25 cellular contexts compared by ENCODE assay signal in the genomic region with DNA sequence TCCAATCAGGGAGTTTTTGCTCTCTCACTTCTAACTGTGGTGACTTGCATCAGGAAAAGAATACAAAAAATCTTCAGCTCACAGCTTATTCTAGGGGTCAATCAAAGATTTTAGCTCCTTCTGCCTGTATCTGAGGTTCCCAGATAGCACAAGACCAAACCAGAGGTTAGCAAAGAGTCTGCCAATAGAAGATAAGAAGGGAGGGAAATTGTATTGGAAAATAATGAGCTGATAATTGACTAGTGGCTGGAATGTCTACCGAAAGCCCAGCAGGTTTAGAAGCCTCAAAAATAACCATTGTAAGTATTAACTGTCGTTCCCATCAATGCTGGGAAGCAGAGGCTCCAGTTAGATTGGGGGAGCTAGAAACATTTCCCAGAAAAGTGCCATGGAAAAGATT. TPM values are rescaled to one million over a fixed set of nuclear protein-coding genes. Genes with fewer than 3 reads are reported as not detected.
DNase-seq lines count a peak whose midpoint lies in the region; ATAC-seq, FAIRE-seq and TF ChIP-seq lines count a peak whose summit lies in the region.
"Had no signal": no experiment of that assay in that cellular context is flagged by ENCODE, and none has a peak within 500 bp of the region (broad histone marks: within the 10 kb centered on the region; RNA-seq: fewer than 3 reads in every experiment).

No MANE protein-coding gene starts in this region.

- H3K4me1 Mint-ChIP-seq in GM23338 (peaks cover 34% of the 10 kb centered on the region), astrocyte (ENCODE audit: low read depth, unreplicated experiment) (peaks cover 12% of the 10 kb centered on the region)

- TF ChIP-seq CTCF in GM23338 (conservative IDR thresholded peaks at IDR 0.05; ENCODE audit: low read depth in 2 of 2) (peak in 1 of 2 experiments; percentile 20; a peak in 1 of 4 replicates), IMR-90 (conservative IDR thresholded peaks at IDR 0.05; ENCODE audit: low read depth, low read length) (no peak), astrocyte (IDR thresholded peaks at IDR 0.05; ENCODE audit: insufficient read depth, low read depth, low read length) (no peak)

- intact Hi-C loops in IMR-90 (cut with micrococcal nuclease), result no loop called here

- H3K27ac ChIP-seq in GM23338 (ENCODE audit: low read depth) (peak overlapping the region; percentile 84), IMR-90 (ENCODE audit: insufficient read depth, low read length) (no peak overlapping the region), astrocyte (ENCODE audit: low read depth, low read length) (no peak overlapping the region), iPS-20b (ENCODE audit: low read length) (no peak overlapping the region), trophoblast cell (ENCODE audit: low read depth, low read length) (no peak overlapping the region)
- H3K27ac ChIP-seq: Peyer's patch had no signal

- H2AFZ ChIP-seq in GM23338, result no peak overlapping the region
- no peak overlapping the region for H2AFZ ChIP-seq in IMR-90 (replicated peaks; ENCODE audit: low read length, poor library complexity)
- H2AFZ ChIP-seq in astrocyte (ENCODE audit: low read depth, low read length), result no peak overlapping the region
- H2AFZ ChIP-seq in trophoblast cell (ENCODE audit: insufficient read depth, low read length, poor library complexity), result no peak overlapping the region

- in situ Hi-C loops in IMR-90 (cut with MboI; ENCODE audit: low sequenced_read_pairs), result no loop called here

- H3K4me3 ChIP-seq in GM23338, result 0 out of 2 replicates have a peak overlapping the region, but pooled peaks have one; percentile 6
- no peak overlapping the region for H3K4me3 ChIP-seq in IMR-90 (ENCODE audit: insufficient read depth, low read depth, low read length)
- no peak overlapping the region for H3K4me3 ChIP-seq in astrocyte (ENCODE audit: insufficient read depth, low read depth, low read length)
- H3K4me3 ChIP-seq in iPS-20b (ENCODE audit: low read length), result peak overlapping the region; percentile 37
- H3K4me3 ChIP-seq in trophoblast cell (ENCODE audit: low read depth, low read length), result no peak overlapping the region
- H3K4me3 ChIP-seq: Peyer's patch had no signal

- H3F3A ChIP-seq in GM23338 (replicated peaks; ENCODE audit: low read depth), result no peaks in the 10 kb centered on the region

- H2BK20ac ChIP-seq in IMR-90 (ENCODE audit: low read depth, low read length), result no peak overlapping the region

- H3K36me3 ChIP-seq in GM23338 (ENCODE audit: insufficient read depth) (no peaks in the 10 kb centered on the region), IMR-90 (ENCODE audit: control insufficient read depth, insufficient read depth, low read length) (no peaks in the 10 kb centered on the region; the same call in 1 of the 2 replicates), astrocyte (ENCODE audit: insufficient read depth, low read length) (no peaks in the 10 kb centered on the region), iPS-20b (ENCODE audit: insufficient read depth, low read depth, low read length) (no peaks in the 10 kb centered on the region), trophoblast cell (ENCODE audit: control insufficient read depth in 1 of 2, insufficient read depth in 2 of 2, low read length in 2 of 2) (no peaks in the 10 kb centered on the region)
- H3K36me3 ChIP-seq: Peyer's patch had no signal

- H3K27me3 Mint-ChIP-seq in GM23338 (ENCODE audit: insufficient read depth, low read depth, poor library complexity) (peaks cover 2% of the 10 kb centered on the region), astrocyte (ENCODE audit: low read depth, unreplicated experiment) (no peaks in the 10 kb centered on the region)

- no peak overlapping the region; the same call in 1 of the 2 replicates for H3K27ac Mint-ChIP-seq in GM23338
- no peak overlapping the region for H3K27ac Mint-ChIP-seq in astrocyte (ENCODE audit: unreplicated experiment)

- H4K20me1 ChIP-seq in GM23338 (replicated peaks; ENCODE audit: insufficient read depth) (no peaks in the 10 kb centered on the region), IMR-90 (ENCODE audit: insufficient read depth, low read length) (no peaks in the 10 kb centered on the region), astrocyte (ENCODE audit: insufficient read depth, low read length) (peaks cover 8% of the 10 kb centered on the region)

- no peak overlapping the region for H2AK9ac ChIP-seq in IMR-90 (replicated peaks; ENCODE audit: low read depth, low read length, poor library complexity)

- H4K91ac ChIP-seq in IMR-90 (ENCODE audit: insufficient read depth, low read depth, low read length) (no peak overlapping the region), trophoblast cell (ENCODE audit: low read depth, low read length) (no peak overlapping the region)

- H3K4me1 ChIP-seq in GM23338 (ENCODE audit: insufficient read depth) (peaks cover 23% of the 10 kb centered on the region), IMR-90 (ENCODE audit: control insufficient read depth, insufficient read depth, low read length) (peaks cover 8% of the 10 kb centered on the region), astrocyte (ENCODE audit: insufficient read depth, low read length) (peaks cover 15% of the 10 kb centered on the region), iPS-20b (ENCODE audit: insufficient read depth, low read length) (peaks cover 20% of the 10 kb centered on the region; the same call in 1 of the 2 replicates), trophoblast cell (ENCODE audit: control insufficient read depth in 1 of 2, insufficient read depth in 2 of 2, low read length in 2 of 2) (peaks cover 0 to 1% of the 10 kb centered on the region in 2 experiments)
- H3K4me1 ChIP-seq: Peyer's patch had no signal

- no peak for DNase-seq in GM23338 (ENCODE audit: low spot score)
- DNase-seq in IMR-90, result no peak
- DNase-seq in astrocyte (ENCODE audit: low read depth), result no peak
- no peak for DNase-seq in trophoblast cell
- no peak for DNase-seq in midbrain (lab: John Stamatoyannopoulos, UW)
- no peak for DNase-seq in stimulated activated naive CD4-positive, alpha-beta T cell (lab: John Stamatoyannopoulos, UW)
- DNase-seq: 8988T, ACHN, Calu3, DMS79 treated with DMSO at 0.1 percent for 48 hours, GF-D8, KBM-7, MM.1S, NCI-H2029 treated with DMSO at 0.1 percent for 48 hours, NCI-H446 treated with DMSO at 0.1 percent for 48 hours, NCI-H526 treated with DMSO at 0.1 percent for 48 hours, Peyer's patch, SHP77 treated with DMSO at 0.1 percent for 48 hours, SK-N-SH, SW 1271 had no signal

- H3K4me3 Mint-ChIP-seq in GM23338 (no peak overlapping the region), astrocyte (ENCODE audit: unreplicated experiment) (no peak overlapping the region)

- dilution Hi-C loops in IMR-90 (cut with HindIII; ENCODE audit: low sequenced_read_pairs, unreplicated experiment), result no loop called here

- TF ChIP-seq RAD21 in IMR-90 (IDR thresholded peaks at IDR 0.05; ENCODE audit: low read length), result no peak

- peak overlapping the region; percentile 41; the same call in 1 of the 2 replicates for H4K5ac ChIP-seq in IMR-90 (ENCODE audit: low read depth, low read length)

- H3K14ac ChIP-seq in IMR-90 (replicated peaks; ENCODE audit: low read depth, low read length), result peak overlapping the region; percentile 5; the same call in 1 of the 2 replicates
- H3K14ac ChIP-seq in trophoblast cell (ENCODE audit: low read length), result no peak overlapping the region

- H3K9ac ChIP-seq in IMR-90 (ENCODE audit: low read depth, low read length), result peak overlapping the region; percentile 40; the same call in 1 of the 2 replicates
- no peak overlapping the region for H3K9ac ChIP-seq in astrocyte (ENCODE audit: low read length)
- H3K9ac ChIP-seq in iPS-20b (ENCODE audit: low read depth, low read length), result peak overlapping the region; percentile 35; the same call in 1 of the 2 replicates
- no peak overlapping the region for H3K9ac ChIP-seq in trophoblast cell (ENCODE audit: low read length)
- H3K9ac ChIP-seq: SK-N-SH had no signal

- H3K9me3 Mint-ChIP-seq in GM23338 (peaks cover 27% of the 10 kb centered on the region), astrocyte (ENCODE audit: unreplicated experiment) (no peaks in the 10 kb centered on the region)

- no peak for TF ChIP-seq POLR2A in IMR-90 (IDR thresholded peaks at IDR 0.05; ENCODE audit: low read depth, low read length)

- CTCF ChIA-PET in IMR-90 (lab: Yijun Ruan, JAX), result interaction anchor here (1.3 kb wide), 1 partner anchor 19 kb away, joined by 3 read pairs; no protein-coding TSS in a partner anchor

- WGBS in IMR-90 (ENCODE audit: extremely low coverage in 2 of 2, insufficient read length in 1 of 2), 2 experiments, result 78% methylated on average over 1 of the region's 2 CpGs; no CpG with 5 or more reads in 1 of the 2 experiments
- WGBS in trophoblast cell (ENCODE audit: extremely low coverage, insufficient coverage, insufficient read length), result no CpG with 5 or more reads among the region's 2 CpGs

- no peak overlapping the region for H4K12ac ChIP-seq in trophoblast cell (ENCODE audit: low read depth, low read length)

- peak overlapping the region in 1 of 2 experiments; percentile 16; a peak in 1 of 4 replicates for H4K8ac ChIP-seq in IMR-90 (ENCODE audit: low read depth in 2 of 2, low read length in 2 of 2)
- no peak overlapping the region for H4K8ac ChIP-seq in trophoblast cell (ENCODE audit: low read depth, low read length)

- BruUV-seq in IMR-90 (replicated peaks; lab: Mats Ljungman, UMichigan), result no TSS peak

- H3K27me3 ChIP-seq in GM23338 (ENCODE audit: insufficient read depth) (no peaks in the 10 kb centered on the region), IMR-90 (ENCODE audit: control insufficient read depth, insufficient read depth, low read length) (no peaks in the 10 kb centered on the region), astrocyte (ENCODE audit: insufficient read depth, low read length) (no peaks in the 10 kb centered on the region), iPS-20b (ENCODE audit: insufficient read depth, low read length) (no peaks in the 10 kb centered on the region), trophoblast cell (ENCODE audit: insufficient read depth, low read length) (no peaks in the 10 kb centered on the region)
- H3K27me3 ChIP-seq: Peyer's patch had no signal

- no peak for FAIRE-seq in astrocyte (lab: Jason Lieb, UNC)
- FAIRE-seq: GM12891, H54, HepG2 had no signal

- peaks cover 9% of the 10 kb centered on the region for H3K9me2 ChIP-seq in GM23338 (ENCODE audit: insufficient read depth)
- H3K9me2 ChIP-seq: SK-N-SH had no signal

- H2BK15ac ChIP-seq in IMR-90 (ENCODE audit: low read depth, low read length), result no peak overlapping the region

- no peak overlapping the region for H3K56ac ChIP-seq in IMR-90 (ENCODE audit: extremely low read depth, insufficient read depth, low read length)

- peaks cover 5% of the 10 kb centered on the region; the same call in 1 of the 2 replicates for H3K79me2 ChIP-seq in GM23338 (replicated peaks; ENCODE audit: insufficient read depth)
- peaks cover 91% of the 10 kb centered on the region for H3K79me2 ChIP-seq in astrocyte (ENCODE audit: insufficient read depth, low read length)
- no peaks in the 10 kb centered on the region for H3K79me2 ChIP-seq in trophoblast cell (ENCODE audit: control insufficient read depth, insufficient read depth, low read length, poor library complexity)

- POLR2A ChIA-PET in IMR-90 (lab: Charles Lee; ENCODE audit: unreplicated experiment), result no interaction called here

- H2BK12ac ChIP-seq in trophoblast cell (ENCODE audit: low read length), result no peak overlapping the region

- H3K4me2 ChIP-seq in GM23338 (peak overlapping the region; percentile 50), IMR-90 (ENCODE audit: low read depth, low read length) (peak overlapping the region; percentile 18; the same call in 1 of the 2 replicates), astrocyte (ENCODE audit: low read length) (peak overlapping the region; percentile 23), trophoblast cell (ENCODE audit: low read length) (no peak overlapping the region)
- H3K4me2 ChIP-seq: SK-N-SH had no signal

- H3K4ac ChIP-seq in IMR-90 (ENCODE audit: low read depth, low read length) (peak overlapping the region; percentile 26), trophoblast cell (ENCODE audit: low read depth, low read length) (no peak overlapping the region)

- H3K9me3 ChIP-seq in IMR-90 (ENCODE audit: control insufficient read depth, insufficient read depth, low read length), result no peaks in the 10 kb centered on the region
- H3K9me3 ChIP-seq in astrocyte (ENCODE audit: insufficient read depth, low read depth, low read length), result no peaks in the 10 kb centered on the region
- no peaks in the 10 kb centered on the region; the same call in 1 of the 2 replicates for H3K9me3 ChIP-seq in iPS-20b (ENCODE audit: insufficient read depth, low read depth, low read length)
- no peaks in the 10 kb centered on the region for H3K9me3 ChIP-seq in trophoblast cell (ENCODE audit: insufficient read depth, low read depth, low read length)
- H3K9me3 ChIP-seq: Peyer's patch, SK-N-SH had no signal

- H2BK5ac ChIP-seq in IMR-90 (ENCODE audit: low read depth, low read length, poor library complexity, severe bottlenecking) (peak overlapping the region; percentile 7), trophoblast cell (ENCODE audit: low read depth, low read length, poor library complexity) (no peak overlapping the region)

- peak overlapping the region; percentile 10; the same call in 1 of the 2 replicates for H3K18ac ChIP-seq in IMR-90 (ENCODE audit: low read depth, low read length)
- H3K18ac ChIP-seq in trophoblast cell (ENCODE audit: low read length), result no peak overlapping the region

- H2BK120ac ChIP-seq in IMR-90 (ENCODE audit: low read depth, low read length) (0 out of 2 replicates have a peak overlapping the region, but pooled peaks have one; percentile 23), trophoblast cell (ENCODE audit: insufficient read depth, low read length, poor library complexity) (no peak overlapping the region)

- H3K9me1 ChIP-seq in IMR-90 (ENCODE audit: insufficient read depth, low read length), result 0 out of 2 replicates have a peak, but pooled peaks cover 10% of the 10 kb centered on the region

- ATAC-seq in GM23338 (peak; percentile 29; the same call in 2 of the 3 replicates), IMR-90 (ENCODE audit: low read depth) (no peak)
- ATAC-seq in activated CD4-positive, CD25-positive, alpha-beta regulatory T cell treated with anti-CD3 and anti-CD28 coated beads, Interleukin-2, amount 50 U/mL, for 24 hours, result no peak
- ATAC-seq: HepG2 had no signal

- H3K36me3 Mint-ChIP-seq in GM23338 (ENCODE audit: low read depth) (peaks cover 36% of the 10 kb centered on the region), astrocyte (ENCODE audit: low read depth, unreplicated experiment) (peaks cover 7% of the 10 kb centered on the region)

- H3K79me1 ChIP-seq in IMR-90 (ENCODE audit: low read depth in 1 of 2, low read length in 2 of 2), result peaks cover 31 to 66% of the 10 kb centered on the region in 2 experiments
- H3K79me1 ChIP-seq in trophoblast cell (ENCODE audit: low read length), result no peaks in the 10 kb centered on the region

- no peak overlapping the region for H2AK5ac ChIP-seq in IMR-90 (ENCODE audit: low read depth, low read length)
- no peak overlapping the region for H2AK5ac ChIP-seq in trophoblast cell (ENCODE audit: low read length)

- no peak overlapping the region for H3K23ac ChIP-seq in IMR-90 (ENCODE audit: low read depth, low read length)
- H3K23ac ChIP-seq in trophoblast cell (ENCODE audit: low read length), result no peak overlapping the region

RNA-seq across cellular contexts. Expression of a gene that starts 26.3 kb away (rescaled TPM):
- 17.6 and 24.1 TPM in 2 replicates for total RNA-seq in GM23338 (2014; rRNA removed; shearing (Covaris generic))
- polyA plus RNA-seq in GM23338 (2016; fragmentation: Nextera tagmentation; extraction: Ambion mirVana) (5.4 and 6.1 TPM in 2 replicates), IMR-90 (2012; rRNA removed) (8.8 and 11.9 TPM in 2 replicates)
- total RNA-seq in IMR-90 (2012; rRNA removed) (7.5 and 9.0 TPM in 2 replicates), astrocyte (7.6 and 8.7 TPM in 2 replicates)
- polyA plus RNA-seq in IMR-90 (2012; cell fraction: cytosol; rRNA removed), result 4.1 and 14.2 TPM in 2 replicates
- 16.3 and 27.2 TPM in 2 replicates for polyA plus RNA-seq in IMR-90 (2012; cell fraction: nucleus; rRNA removed; ENCODE audit: low replicate concordance)
- 9.2 and 9.9 TPM in 2 replicates for polyA plus RNA-seq in trophoblast cell (2013)
- total RNA-seq: Calu3 had no signal

Comparison
In these comparisons a context has a peak if more than half of its experiments do, and no peak if none do; other contexts are left out.
1. H3K4me3 ChIP-seq: peak in GM23338 (single experiment) and iPS-20b (single experiment); none in IMR-90 (single experiment), astrocyte (single experiment) and trophoblast cell (single experiment).
2. H3K9ac ChIP-seq: peak in IMR-90 (single experiment) and iPS-20b (single experiment); none in astrocyte (single experiment) and trophoblast cell (single experiment).